In the genomic region with DNA sequence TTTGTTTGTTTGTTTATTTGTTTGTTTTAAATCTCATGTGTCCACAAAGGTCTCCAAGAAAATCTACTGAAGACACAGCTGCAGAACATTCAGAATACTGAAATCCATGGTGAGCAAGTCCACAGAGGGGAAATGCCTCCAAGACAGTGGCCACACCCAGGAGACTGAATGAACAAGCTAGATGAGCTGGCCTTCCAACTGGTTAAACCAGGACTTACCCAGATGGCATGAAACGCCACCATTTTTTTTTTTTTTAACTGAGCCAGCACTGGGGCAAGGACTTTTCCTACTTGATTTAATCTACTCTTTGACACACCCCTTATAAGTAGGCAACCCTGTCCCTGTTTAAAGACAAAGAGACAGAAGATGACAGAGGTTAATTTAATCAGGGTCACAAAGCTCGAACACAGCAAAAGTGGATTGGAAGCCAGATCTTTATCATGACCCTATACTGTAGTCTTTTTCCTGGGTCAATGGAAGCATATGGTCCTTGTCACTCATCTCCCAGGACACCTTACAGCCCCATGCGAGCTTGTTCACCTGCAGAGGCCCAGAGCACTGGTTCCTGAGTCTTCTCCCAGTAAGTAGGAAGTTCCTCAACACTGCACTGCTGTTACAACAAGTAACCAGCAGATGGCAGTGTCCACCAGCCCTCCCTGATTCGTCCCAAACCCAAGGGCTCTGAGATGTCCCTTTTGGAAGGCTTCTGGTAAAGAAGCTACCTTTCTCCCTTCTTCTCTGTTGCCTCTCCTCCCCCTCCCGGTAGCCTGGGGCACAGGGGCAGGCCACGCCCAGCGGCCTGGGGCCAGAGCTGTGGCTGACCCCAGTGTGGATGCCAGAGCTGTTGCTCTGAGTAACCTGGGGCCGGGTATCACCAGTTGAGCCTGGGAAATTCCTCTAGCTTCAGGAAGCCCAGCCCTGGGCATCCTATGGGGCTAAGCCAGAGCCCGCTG, we compare ENCODE assay signal across 8 cellular contexts. TPM values are rescaled to one million over a fixed set of nuclear protein-coding genes. Genes with fewer than 3 reads are reported as not detected.
DNase-seq lines count a peak whose midpoint lies in the region; ATAC-seq and TF ChIP-seq lines count a peak whose summit lies in the region.

No MANE protein-coding gene starts in this region.

- CTCF ChIA-PET in A673 (lab: Charles Lee): interaction anchor here (0.6 to 2.5 kb wide), 9 partner anchors 10 to 974 kb away, joined by 3 to 55 read pairs (median 4); a partner anchor contains a TSS

- H3K27ac Mint-ChIP-seq in chondrocyte (ENCODE audit: unreplicated experiment): no peak overlapping the region

- H3K27me3 Mint-ChIP-seq in chondrocyte (ENCODE audit: low read depth): peaks cover 50% of the 10 kb centered on the region

- peaks cover 21% of the 10 kb centered on the region for H3K4me1 Mint-ChIP-seq in chondrocyte (ENCODE audit: low read depth)

- peak; percentile 55 for ATAC-seq in HG02938 (IDR thresholded peaks at IDR 0.05; ENCODE audit: unreplicated experiment)
- peak; percentile 62 to 69 for ATAC-seq in activated CD4-positive, CD25-positive, alpha-beta regulatory T cell treated with anti-CD3 and anti-CD28 coated beads, Interleukin-2, amount 50 U/mL, for 24 hours
- ATAC-seq in left colon: peak; percentile 75

- DNase-seq in A673 (ENCODE audit: low spot score): peak; percentile 83
- peak; percentile 82 for DNase-seq in GM13977 (ENCODE audit: low spot score)
- peak; percentile 43 for DNase-seq in NCI-H2107 treated with DMSO at 0.1 percent for 48 hours (lab: John Stamatoyannopoulos, UW; ENCODE audit: unreplicated experiment)
- peak; percentile 50 for DNase-seq in chondrocyte (ENCODE audit: low spot score)
- peak in 1 of 2 donors; percentile 64 for DNase-seq in left colon
- DNase-seq in stimulated activated CD4-positive, alpha-beta T cell treated with anti-CD3 and anti-CD28 coated beads, TNF-alpha, amount 100 ng/mL, for 1 hour (ENCODE audit: low read depth in 3 of 3, low spot score in 1 of 3): peak; percentile 38 to 50 (median 46)

- no peaks in the 10 kb centered on the region for H3K9me3 ChIP-seq in A673 (ENCODE audit: low read depth, low read length, poor library complexity, severe bottlenecking)

- peak; percentile 94 for TF ChIP-seq CTCF in A673 (conservative IDR thresholded peaks at IDR 0.05; ENCODE audit: low read depth, low read length)
- TF ChIP-seq CTCF in GM13977 (IDR thresholded peaks at IDR 0.05; ENCODE audit: extremely low read depth, insufficient read depth, missing control alignments): peak; percentile 91
- peak; percentile 99 for TF ChIP-seq CTCF in chondrocyte (IDR thresholded peaks at IDR 0.05)

- POLR2A ChIA-PET in A673 (lab: Charles Lee; ENCODE audit: low non-redundant PET): no interaction called here

- BruUV-seq in A673 (replicated peaks; lab: Mats Ljungman, UMichigan): no TSS peak

- H3K36me3 ChIP-seq in A673 (ENCODE audit: insufficient read depth, low read length, poor library complexity, severe bottlenecking): no peaks in the 10 kb centered on the region

- no peak overlapping the region for H3K4me3 ChIP-seq in A673 (ENCODE audit: low read depth, low read length, poor library complexity, severe bottlenecking)

- H3K27me3 ChIP-seq in A673 (replicated peaks; ENCODE audit: insufficient read depth, low read depth, low read length, poor library complexity): peaks cover 96% of the 10 kb centered on the region

- H3K4me1 ChIP-seq in A673 (ENCODE audit: insufficient read depth, low read length, poor library complexity, severe bottlenecking): peaks cover 1% of the 10 kb centered on the region

- in situ Hi-C loops in GM13977 (cut with MboI; ENCODE audit: low pct_unique_long_range_greater_than_20kb, low sequenced_read_pairs, unreplicated experiment): loop anchor here (10.0 kb wide), 1 partner anchor 303 kb away; no protein-coding TSS in a partner anchor

- intact Hi-C loops in A673 (cut with micrococcal nuclease; ENCODE audit: unreplicated experiment) (loop anchor here (1.0 to 5.0 kb wide), 4 partner anchors 302 to 656 kb away; no protein-coding TSS in a partner anchor), left colon (cut with DNase I, micrococcal nuclease) (loop anchor here (5.0 to 10.0 kb wide), 2 partner anchors 301 to 303 kb away; no protein-coding TSS in a partner anchor)

- no peak overlapping the region for H3K4me3 Mint-ChIP-seq in chondrocyte (ENCODE audit: unreplicated experiment)

- no peak overlapping the region for H3K27ac ChIP-seq in A673 (ENCODE audit: low read depth, low read length, poor library complexity, severe bottlenecking)

- H3K36me3 Mint-ChIP-seq in chondrocyte (ENCODE audit: low read depth): no peaks in the 10 kb centered on the region

- no peaks in the 10 kb centered on the region for H3K9me3 Mint-ChIP-seq in chondrocyte (ENCODE audit: low read depth)

RNA-seq across cellular contexts. Expression of a gene that starts 5.6 kb away (rescaled TPM):
- not detected in 2 replicates for total RNA-seq in A673 (2021)
- total RNA-seq in chondrocyte: 10.9 to 12.8 TPM (median 12.6 TPM) in 3 replicates
- total RNA-seq in left colon: under 1 TPM; 0.18 to 0.25 TPM

RNA-seq across cellular contexts. Expression of a gene that starts 10.4 kb away (rescaled TPM):
- 12.6 and 13.2 TPM in 2 replicates for total RNA-seq in A673 (2021)
- total RNA-seq in chondrocyte: 24.6 to 33.8 TPM (median 33.2 TPM) in 3 replicates
- total RNA-seq in left colon: 10 to 100 TPM; 26.9 to 33.5 TPM
